Comparison of ENCODE assay signal across 32 cellular contexts in the genomic region with DNA sequence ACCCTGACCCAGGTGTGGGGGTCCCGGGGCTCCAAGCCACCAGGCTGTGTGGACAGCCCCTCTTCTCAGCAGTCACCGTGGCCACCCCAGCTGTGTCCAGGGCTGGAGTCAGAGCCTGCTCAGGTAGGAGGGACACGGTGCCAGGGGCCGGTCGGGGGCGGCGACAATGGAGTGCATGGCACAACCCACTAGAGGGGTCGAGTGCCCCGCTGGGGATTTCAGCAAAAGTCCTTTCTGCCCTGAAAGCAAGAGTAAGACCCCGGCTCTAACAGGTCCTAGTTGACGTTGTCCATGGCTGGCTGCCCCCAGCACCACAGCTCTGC. TPM values are rescaled to one million over a fixed set of nuclear protein-coding genes. Genes with fewer than 3 reads are reported as not detected.
"Had no signal": no experiment of that assay in that cellular context is flagged by ENCODE, and none has a peak within 500 bp of the region (broad histone marks: within the 10 kb centered on the region; RNA-seq: fewer than 3 reads in every experiment).

No MANE protein-coding gene starts in this region.

- H3K4me3 ChIP-seq: adrenal gland, body of pancreas, coronary artery, dorsolateral prefrontal cortex had no signal

- H3K9me3 ChIP-seq: adrenal gland, body of pancreas had no signal

- H3K27ac Mint-ChIP-seq: activated CD4-positive, alpha-beta memory T cell treated with anti-CD3 and anti-CD28 coated beads for 36 hours; activated CD4-positive, alpha-beta T cell treated with anti-CD3 and anti-CD28 coated beads for 36 hours; activated CD4-positive, alpha-beta T cell treated with anti-CD3 and anti-CD28 coated beads, Interleukin-2, amount 10 ng/mL, durations not matched to agents 24 days and 14 days; activated CD8-positive, alpha-beta memory T cell treated with anti-CD3 and anti-CD28 coated beads, Interleukin-2, amount 10 ng/mL, durations not matched to agents 7 days and 5 days; activated CD8-positive, alpha-beta T cell treated with anti-CD3 and anti-CD28 coated beads, Interleukin-2, amount 10 ng/mL, durations not matched to agents 7 days and 5 days; activated naive CD4-positive, alpha-beta T cell treated with anti-CD3 and anti-CD28 coated beads for 36 hours; activated naive CD4-positive, alpha-beta T cell treated with anti-CD3 and anti-CD28 coated beads, Interleukin-2, amount 50 U/mL, for 24 hours; activated naive CD8-positive, alpha-beta T cell treated with anti-CD3 and anti-CD28 coated beads for 36 hours; activated naive CD8-positive, alpha-beta T cell treated with anti-CD3 and anti-CD28 coated beads, Interleukin-2, amount 50 U/mL, for 24 hours; activated T-helper 1 cell treated with anti-CD3 and anti-CD28 coated beads, Interleukin-12 subunit alpha, Interleukin-12 subunit beta, Interleukin-2, Interleukin-4 antibody, amounts not matched to agents 30 ng/mL and 10 ng/mL and 1 ng/mL, durations not matched to agents 14 hours and 24 hours and 36 hours; activated T-helper 2 cell treated with anti-CD3 and anti-CD28 coated beads, Interferon-gamma antibody, Interleukin-2, Interleukin-4, amounts not matched to agents 10 μg/mL and 5 μg/mL and 100 μg/mL, durations not matched to agents 14 hours and 24 hours and 36 hours; dendritic cell treated with granulocyte-macrophage colony-stimulating factor and Interleukin-4, amounts not matched to agents 40 ng/mL and 50 ng/mL, for 4 days; endodermal cell had no signal

- H3K9me3 Mint-ChIP-seq: activated CD4-positive, alpha-beta memory T cell treated with anti-CD3 and anti-CD28 coated beads for 36 hours; activated CD4-positive, alpha-beta T cell treated with anti-CD3 and anti-CD28 coated beads, Interleukin-2, amount 10 ng/mL, durations not matched to agents 24 days and 14 days; activated naive CD4-positive, alpha-beta T cell treated with anti-CD3 and anti-CD28 coated beads for 36 hours; activated naive CD4-positive, alpha-beta T cell treated with anti-CD3 and anti-CD28 coated beads, Interleukin-2, amount 50 U/mL, for 24 hours; activated naive CD8-positive, alpha-beta T cell treated with anti-CD3 and anti-CD28 coated beads for 36 hours; activated naive CD8-positive, alpha-beta T cell treated with anti-CD3 and anti-CD28 coated beads, Interleukin-2, amount 50 U/mL, for 24 hours; activated T-helper 1 cell treated with anti-CD3 and anti-CD28 coated beads, Interleukin-12 subunit alpha, Interleukin-12 subunit beta, Interleukin-2, Interleukin-4 antibody, amounts not matched to agents 30 ng/mL and 10 ng/mL and 1 ng/mL, durations not matched to agents 14 hours and 24 hours and 36 hours; activated T-helper 2 cell treated with anti-CD3 and anti-CD28 coated beads, Interferon-gamma antibody, Interleukin-2, Interleukin-4, amounts not matched to agents 10 μg/mL and 5 μg/mL and 100 μg/mL, durations not matched to agents 14 hours and 24 hours and 36 hours; dendritic cell treated with granulocyte-macrophage colony-stimulating factor and Interleukin-4, amounts not matched to agents 40 ng/mL and 50 ng/mL, for 4 days; endodermal cell had no signal

- H3K4me3 Mint-ChIP-seq: activated CD4-positive, alpha-beta memory T cell treated with anti-CD3 and anti-CD28 coated beads for 36 hours; activated CD4-positive, alpha-beta T cell treated with anti-CD3 and anti-CD28 coated beads for 36 hours; activated CD4-positive, alpha-beta T cell treated with anti-CD3 and anti-CD28 coated beads, Interleukin-2, amount 10 ng/mL, durations not matched to agents 24 days and 14 days; activated CD8-positive, alpha-beta memory T cell treated with anti-CD3 and anti-CD28 coated beads, Interleukin-2, amount 10 ng/mL, durations not matched to agents 7 days and 5 days; activated CD8-positive, alpha-beta T cell treated with anti-CD3 and anti-CD28 coated beads, Interleukin-2, amount 10 ng/mL, durations not matched to agents 7 days and 5 days; activated naive CD4-positive, alpha-beta T cell treated with anti-CD3 and anti-CD28 coated beads for 36 hours; activated naive CD4-positive, alpha-beta T cell treated with anti-CD3 and anti-CD28 coated beads, Interleukin-2, amount 50 U/mL, for 24 hours; activated naive CD8-positive, alpha-beta T cell treated with anti-CD3 and anti-CD28 coated beads for 36 hours; activated naive CD8-positive, alpha-beta T cell treated with anti-CD3 and anti-CD28 coated beads, Interleukin-2, amount 50 U/mL, for 24 hours; activated T-helper 1 cell treated with anti-CD3 and anti-CD28 coated beads, Interleukin-12 subunit alpha, Interleukin-12 subunit beta, Interleukin-2, Interleukin-4 antibody, amounts not matched to agents 30 ng/mL and 10 ng/mL and 1 ng/mL, durations not matched to agents 14 hours and 24 hours and 36 hours; dendritic cell treated with granulocyte-macrophage colony-stimulating factor and Interleukin-4, amounts not matched to agents 40 ng/mL and 50 ng/mL, for 4 days; endodermal cell had no signal

- ATAC-seq: activated CD4-positive, alpha-beta T cell treated with anti-CD3 and anti-CD28 coated beads for 36 hours; activated CD8-positive, alpha-beta memory T cell treated with anti-CD3 and anti-CD28 coated beads, Interleukin-2, amount 10 ng/mL, durations not matched to agents 7 days and 5 days; activated CD8-positive, alpha-beta T cell treated with anti-CD3 and anti-CD28 coated beads, Interleukin-2, amount 10 ng/mL, durations not matched to agents 7 days and 5 days; activated naive CD8-positive, alpha-beta T cell treated with anti-CD3 and anti-CD28 coated beads, Interleukin-2, amount 50 U/mL, for 24 hours; body of pancreas; esophagus mucosa had no signal

- H3K36me3 Mint-ChIP-seq: activated CD4-positive, alpha-beta memory T cell treated with anti-CD3 and anti-CD28 coated beads for 36 hours; activated CD8-positive, alpha-beta memory T cell treated with anti-CD3 and anti-CD28 coated beads, Interleukin-2, amount 10 ng/mL, durations not matched to agents 7 days and 5 days; activated naive CD4-positive, alpha-beta T cell treated with anti-CD3 and anti-CD28 coated beads, Interleukin-2, amount 50 U/mL, for 24 hours; activated naive CD8-positive, alpha-beta T cell treated with anti-CD3 and anti-CD28 coated beads for 36 hours had no signal

- H3K27ac ChIP-seq: adrenal gland, body of pancreas, coronary artery, dorsolateral prefrontal cortex had no signal

- H3K27me3 ChIP-seq: body of pancreas had no signal

- H3K4me1 Mint-ChIP-seq: activated CD8-positive, alpha-beta memory T cell treated with anti-CD3 and anti-CD28 coated beads, Interleukin-2, amount 10 ng/mL, durations not matched to agents 7 days and 5 days; activated naive CD8-positive, alpha-beta T cell treated with anti-CD3 and anti-CD28 coated beads for 36 hours; endodermal cell had no signal

- H3K36me3 ChIP-seq: adrenal gland had no signal

- DNase-seq: activated CD4-positive, alpha-beta memory T cell treated with anti-CD3 and anti-CD28 coated beads for 36 hours; activated CD4-positive, alpha-beta T cell treated with anti-CD3 and anti-CD28 coated beads for 36 hours; activated CD4-positive, alpha-beta T cell treated with anti-CD3 and anti-CD28 coated beads, Interleukin-2, amount 10 ng/mL, durations not matched to agents 24 days and 14 days; activated CD4-positive, CD25-positive, alpha-beta regulatory T cell; activated CD4-positive, CD25-positive, alpha-beta regulatory T cell treated with anti-CD3 and anti-CD28 coated beads, Interleukin-2, amount 50 U/mL, for 72 hours; activated CD8-positive, alpha-beta memory T cell treated with anti-CD3 and anti-CD28 coated beads, Interleukin-2, amount 10 ng/mL, durations not matched to agents 7 days and 5 days; activated CD8-positive, alpha-beta memory T cell treated with anti-CD3 and anti-CD28 coated beads, Interleukin-2, amount 50 U/mL, for 4 hours; activated CD8-positive, alpha-beta T cell treated with anti-CD3 and anti-CD28 coated beads, Interleukin-2, amount 10 ng/mL, durations not matched to agents 7 days and 5 days; activated effector memory CD4-positive, alpha-beta T cell treated with anti-CD3 and anti-CD28 coated beads, Interleukin-2, amount 50 U/mL, for 16 hours; activated naive CD4-positive, alpha-beta T cell treated with anti-CD3 and anti-CD28 coated beads for 36 hours; activated naive CD8-positive, alpha-beta T cell treated with anti-CD3 and anti-CD28 coated beads for 36 hours; activated naive CD8-positive, alpha-beta T cell treated with anti-CD3 and anti-CD28 coated beads, Interleukin-2, amount 50 U/mL, for 24 hours; activated T-cell treated with anti-CD3 and anti-CD28 coated beads, Interleukin-2, amount 50 U/mL, for 1 hour; activated T-cell treated with anti-CD3 and anti-CD28 coated beads, Interleukin-2, amount 50 U/mL, for 48 hours; adrenal gland; amygdala; body of pancreas; caudate nucleus; cerebellar nuclear complex; dorsolateral prefrontal cortex; effector memory CD4-positive, alpha-beta T cell; endodermal cell; foreskin fibroblast; head of caudate nucleus; T-helper 2 cell had no signal

RNA-seq across cellular contexts. Expression of gene UTS2R, which starts 11.3 kb away (rescaled TPM):
- polyA plus RNA-seq: adrenal gland, aorta had no signal

RNA-seq across cellular contexts. Expression of gene TEX19, which starts 23.8 kb away (rescaled TPM):
- polyA plus RNA-seq: adrenal gland, aorta had no signal
